ENCODE assay signal across 8 cellular contexts in genomic region chr17:4565209-4566141, GRCh38. TPM values are rescaled to one million over a fixed set of nuclear protein-coding genes. Genes with fewer than 3 reads are reported as not detected.
DNase-seq lines count a peak whose midpoint lies in the region; ATAC-seq and TF ChIP-seq lines count a peak whose summit lies in the region.

No MANE protein-coding gene starts in this region.

- peak overlapping the region; percentile 36; the same call in 1 of the 2 replicates for H3K4me3 ChIP-seq in MM.1S (ENCODE audit: low read length)

- peak overlapping the region; percentile 34 for H2AFZ ChIP-seq in MM.1S (ENCODE audit: low read length)

- no peaks in the 10 kb centered on the region for H3K9me3 ChIP-seq in MM.1S (replicated peaks; ENCODE audit: insufficient read depth, low read length)

- H3K4me3 Mint-ChIP-seq in activated naive CD4-positive, alpha-beta T cell treated with anti-CD3 and anti-CD28 coated beads for 36 hours = no peak overlapping the region

- DNase-seq in EL (peak; percentile 78), MM.1S (peak; percentile 84), RPMI7951 (ENCODE audit: low read depth) (peak; percentile 67), globus pallidus (ENCODE audit: low spot score) (peak; percentile 79), occipital lobe (lab: John Stamatoyannopoulos, UW) (peak; percentile 16)
- peak; percentile 76 for DNase-seq in activated naive CD4-positive, alpha-beta T cell treated with anti-CD3 and anti-CD28 coated beads for 36 hours

- no peak overlapping the region for H3K9ac ChIP-seq in MM.1S (ENCODE audit: low read length)

- no peaks in the 10 kb centered on the region for H3K9me2 ChIP-seq in MM.1S (replicated peaks; ENCODE audit: insufficient read depth, low read length)

- H3K27ac ChIP-seq in MM.1S (ENCODE audit: low read length) = no peak overlapping the region

- peak; percentile 87 for TF ChIP-seq CTCF in MM.1S (IDR thresholded peaks at IDR 0.05; ENCODE audit: low read length)

- intact Hi-C loops in activated naive CD4-positive, alpha-beta T cell treated with anti-CD3 and anti-CD28 coated beads for 36 hours (cut with micrococcal nuclease) = loop anchor here (1.0 to 10.0 kb wide), 5 partner anchors 61 to 337 kb away; partner anchors contain the start of genes CHRNE, GLTPD2 and VMO1

- no peaks in the 10 kb centered on the region for H3K36me3 ChIP-seq in MM.1S (replicated peaks; ENCODE audit: insufficient read depth, low read length)

- no peaks in the 10 kb centered on the region for H3K27me3 ChIP-seq in MM.1S (replicated peaks; ENCODE audit: insufficient read depth, low read length)

- H3K36me3 Mint-ChIP-seq in activated naive CD4-positive, alpha-beta T cell treated with anti-CD3 and anti-CD28 coated beads for 36 hours (ENCODE audit: low read depth) = no peaks in the 10 kb centered on the region

- CTCF ChIA-PET in activated naive CD4-positive, alpha-beta T cell treated with anti-CD3 and anti-CD28 coated beads for 36 hours (lab: Charles Lee) = interaction anchor here (0.6 to 4.7 kb wide), 19 partner anchors 8 to 422 kb away, joined by 3 to 101 read pairs (median 4); partner anchors contain the start of genes C17orf107, CYB5D2 and MYBBP1A

- peak overlapping the region; percentile 73; the same call in 1 of the 2 replicates for H3K4me2 ChIP-seq in MM.1S (ENCODE audit: low read depth, low read length)

- no peaks in the 10 kb centered on the region for H3K9me3 Mint-ChIP-seq in activated naive CD4-positive, alpha-beta T cell treated with anti-CD3 and anti-CD28 coated beads for 36 hours

- H4K20me1 ChIP-seq in MM.1S (ENCODE audit: insufficient read depth, low read length) = no peaks in the 10 kb centered on the region

- peaks cover 19% of the 10 kb centered on the region for H3K4me1 ChIP-seq in MM.1S (ENCODE audit: low read length)

- H3K79me2 ChIP-seq in MM.1S (ENCODE audit: low read length) = no peaks in the 10 kb centered on the region

- ATAC-seq in GM19328 (IDR thresholded peaks at IDR 0.05; ENCODE audit: unreplicated experiment) (no peak), HG02885 (IDR thresholded peaks at IDR 0.05; ENCODE audit: poor library complexity, unreplicated experiment) (no peak)

- H3K27ac Mint-ChIP-seq in activated naive CD4-positive, alpha-beta T cell treated with anti-CD3 and anti-CD28 coated beads for 36 hours = no peak overlapping the region

- H3K27me3 Mint-ChIP-seq in activated naive CD4-positive, alpha-beta T cell treated with anti-CD3 and anti-CD28 coated beads for 36 hours (ENCODE audit: low read depth) = no peaks in the 10 kb centered on the region

- peaks cover 31% of the 10 kb centered on the region for H3K4me1 Mint-ChIP-seq in activated naive CD4-positive, alpha-beta T cell treated with anti-CD3 and anti-CD28 coated beads for 36 hours (ENCODE audit: low read depth)

- H3F3A ChIP-seq in MM.1S (ENCODE audit: insufficient read depth, low read length) = peaks cover 13% of the 10 kb centered on the region

RNA-seq across cellular contexts. Expression of gene GGT6, which starts 5.1 kb away (rescaled TPM):
- not detected in 2 replicates for total RNA-seq in RPMI7951 (2014; rRNA removed; shearing (Covaris generic))
- total RNA-seq in activated naive CD4-positive, alpha-beta T cell treated with anti-CD3 and anti-CD28 coated beads for 36 hours = not detected
- total RNA-seq in occipital lobe = not detected

RNA-seq across cellular contexts. Expression of gene MYBBP1A, which starts 10.3 kb away (rescaled TPM):
- total RNA-seq in RPMI7951 (2014; rRNA removed; shearing (Covaris generic)) = 25.3 and 28.1 TPM in 2 replicates
- 10 to 100 TPM; 73.7 to 80.7 TPM for total RNA-seq in activated naive CD4-positive, alpha-beta T cell treated with anti-CD3 and anti-CD28 coated beads for 36 hours
- 28.5 TPM for total RNA-seq in occipital lobe

RNA-seq across cellular contexts. Expression of gene SMTNL2, which starts 18.9 kb away (rescaled TPM):
- not detected in 2 replicates for total RNA-seq in RPMI7951 (2014; rRNA removed; shearing (Covaris generic))
- not detected for total RNA-seq in activated naive CD4-positive, alpha-beta T cell treated with anti-CD3 and anti-CD28 coated beads for 36 hours
- total RNA-seq in occipital lobe = 3.7 TPM

Comparison
In these comparisons a context has a peak if more than half of its experiments do, and no peak if none do; other contexts are left out.
1. DNase-seq: peak in every context shown above with its lines; median percentile 84 in MM.1S; 79 in globus pallidus; 78 in EL; 76 in activated naive CD4-positive, alpha-beta T cell treated with anti-CD3 and anti-CD28 coated beads for 36 hours; 67 in RPMI7951; 16 in occipital lobe.